Comparison of ENCODE assay signal across 8 cellular contexts in the genomic region with DNA sequence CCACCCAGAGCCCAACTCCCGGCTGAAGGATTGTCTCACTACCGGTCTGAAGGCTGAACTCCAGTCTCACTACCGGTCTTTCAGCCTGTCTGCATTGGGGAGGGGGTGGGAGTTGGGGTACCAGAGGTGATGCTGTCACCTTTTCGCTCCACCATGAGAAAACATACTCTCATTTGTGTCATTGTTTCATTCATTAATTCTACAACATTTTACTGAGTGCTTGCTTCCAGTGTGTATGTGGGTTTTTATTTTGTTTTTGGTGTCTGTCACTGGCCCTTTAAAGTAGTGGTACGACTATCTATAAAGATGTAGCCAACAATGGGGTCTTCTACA. TPM values are rescaled to one million over a fixed set of nuclear protein-coding genes. Genes with fewer than 3 reads are reported as not detected.
A peak's percentile ranks its signal among the peaks of the same experiment; 100 is the strongest.
DNase-seq lines count a peak whose midpoint lies in the region; ATAC-seq and TF ChIP-seq lines count a peak whose summit lies in the region.

No MANE protein-coding gene starts in this region.

- no peak overlapping the region for H2AK5ac ChIP-seq in mesendoderm (ENCODE audit: low read length)

- peak overlapping the region; percentile 44 for H3K4me2 ChIP-seq in mesendoderm (ENCODE audit: low read length)

- no peak overlapping the region for H3K23ac ChIP-seq in mesendoderm (ENCODE audit: low read length)

- H2BK120ac ChIP-seq in mesendoderm (ENCODE audit: low read depth, low read length): no peak overlapping the region

- no peak overlapping the region for H2BK15ac ChIP-seq in mesendoderm (replicated peaks; ENCODE audit: low read depth)

- no peaks in the 10 kb centered on the region for H3K9me3 ChIP-seq in cardiac muscle cell (ENCODE audit: low read depth)
- no peaks in the 10 kb centered on the region for H3K9me3 ChIP-seq in body of pancreas
- H3K9me3 ChIP-seq in upper lobe of right lung: no peaks in the 10 kb centered on the region

- no peak overlapping the region for H2BK5ac ChIP-seq in mesendoderm (ENCODE audit: low read length)

- H3K4me3 ChIP-seq in cardiac muscle cell (peak overlapping the region; percentile 3), body of pancreas (no peak overlapping the region), mesendoderm (ENCODE audit: low read length) (no peak overlapping the region), upper lobe of right lung (peak overlapping the region; percentile 92)

- H3K18ac ChIP-seq in mesendoderm (ENCODE audit: low read length): no peak overlapping the region

- TF ChIP-seq POLR2A in body of pancreas (IDR thresholded peaks at IDR 0.05): no peak

- H4K8ac ChIP-seq in mesendoderm (ENCODE audit: low read depth, low read length): no peak overlapping the region

- intact Hi-C loops in left cardiac atrium (cut with DNase I): no loop called here
- intact Hi-C loops in body of pancreas (cut with DNase I): no loop called here
- intact Hi-C loops in upper lobe of right lung (cut with DNase I): no loop called here
- intact Hi-C loops in sciatic nerve (cut with DNase I): no loop called here

- H3K27me3 ChIP-seq in cardiac muscle cell (peaks cover 15% of the 10 kb centered on the region), body of pancreas (no peaks in the 10 kb centered on the region), mesendoderm (ENCODE audit: insufficient read depth, low read length, poor library complexity) (peaks cover 16% of the 10 kb centered on the region), upper lobe of right lung (no peaks in the 10 kb centered on the region)

- ATAC-seq in left cardiac atrium (no peak), body of pancreas (no peak), upper lobe of right lung (no peak), sciatic nerve (no peak), GM21825 (IDR thresholded peaks at IDR 0.05; ENCODE audit: unreplicated experiment) (no peak)

- H3K27ac ChIP-seq in cardiac muscle cell (no peak overlapping the region), body of pancreas (peak overlapping the region; percentile 66 to 90 (median 78)), mesendoderm (ENCODE audit: low read depth, low read length) (no peak overlapping the region), upper lobe of right lung (peak overlapping the region; percentile 67)

- H3K56ac ChIP-seq in mesendoderm (ENCODE audit: low read length): peak overlapping the region; percentile 51

- peaks cover 18% of the 10 kb centered on the region for H3K79me2 ChIP-seq in mesendoderm (ENCODE audit: control insufficient read depth, insufficient read depth, low read length)

- H3K79me1 ChIP-seq in mesendoderm (ENCODE audit: low read length): peaks cover 10% of the 10 kb centered on the region

- H3K36me3 ChIP-seq in cardiac muscle cell (peaks cover 18% of the 10 kb centered on the region), body of pancreas (replicated peaks in 1 of 2; ENCODE audit: insufficient read depth in 1 of 2, low read depth in 2 of 2) (peaks cover 0 to 4% of the 10 kb centered on the region in 2 donors), mesendoderm (ENCODE audit: control insufficient read depth, insufficient read depth, low read length) (peaks cover 3% of the 10 kb centered on the region), upper lobe of right lung (peaks cover 32% of the 10 kb centered on the region)

- 0 to 2% methylated on average over 5 of the region's 5 CpGs for WGBS in body of pancreas, 2 donors
- no CpG with 5 or more reads among the region's 5 CpGs for WGBS in mesendoderm (ENCODE audit: extremely low coverage, insufficient coverage, low lambda C conversion rate)

- H4K5ac ChIP-seq in mesendoderm (ENCODE audit: low read length): no peak overlapping the region

- H3K4me1 ChIP-seq in cardiac muscle cell (ENCODE audit: low read depth) (peaks cover 12% of the 10 kb centered on the region), body of pancreas (peaks cover 38% of the 10 kb centered on the region), mesendoderm (ENCODE audit: control insufficient read depth, low read depth, low read length) (peaks cover 9% of the 10 kb centered on the region), upper lobe of right lung (peaks cover 38% of the 10 kb centered on the region)

- peak overlapping the region; percentile 33 for H3K9ac ChIP-seq in mesendoderm (ENCODE audit: low read length)

- TF ChIP-seq CTCF in cardiac muscle cell (IDR thresholded peaks at IDR 0.05; ENCODE audit: low read depth, low read length) (no peak), body of pancreas (IDR thresholded peaks at IDR 0.05) (no peak), upper lobe of right lung (IDR thresholded peaks at IDR 0.05) (no peak), GM10266 (IDR thresholded peaks at IDR 0.05; ENCODE audit: control insufficient read depth, insufficient read depth, low read depth, missing control alignments) (no peak)

- no peak overlapping the region for H3K4ac ChIP-seq in mesendoderm (ENCODE audit: low read depth, low read length)

- DNase-seq in cardiac muscle cell (ENCODE audit: low read depth in 1 of 2, low spot score in 1 of 2) (no peak), left cardiac atrium (no peak), body of pancreas (no peak), mesendoderm (no peak), upper lobe of right lung (no peak), sciatic nerve (ENCODE audit: low spot score) (no peak), GM10266 (ENCODE audit: extremely low spot score) (no peak)

RNA-seq across cellular contexts. Expression of a gene that starts 0.5 kb away (rescaled TPM):
- total RNA-seq in cardiac muscle cell (75.8 and 137 TPM in 2 replicates), left cardiac atrium (10 to 100 TPM; 45.2 to 62.0 TPM), body of pancreas (10 to 100 TPM; 27.0 to 81.2 TPM), upper lobe of right lung (77.6 TPM), sciatic nerve (54.0 TPM)
- polyA plus RNA-seq in cardiac muscle cell: 160 and 172 TPM in 2 replicates
- 159 TPM for polyA plus RNA-seq in mesendoderm (2013, experiment 1 of 2)
- 158 TPM for polyA plus RNA-seq in mesendoderm (2013, experiment 2 of 2)

RNA-seq across cellular contexts. Expression of a gene that starts 2.3 kb away (rescaled TPM):
- 21.9 and 23.3 TPM in 2 replicates for total RNA-seq in cardiac muscle cell
- polyA plus RNA-seq in cardiac muscle cell: 9.0 and 11.7 TPM in 2 replicates
- 10 to 100 TPM; 11.7 to 15.0 TPM for total RNA-seq in left cardiac atrium
- 1 to 10 TPM; 5.2 to 9.9 TPM for total RNA-seq in body of pancreas
- 1.1 TPM for polyA plus RNA-seq in mesendoderm (2013, experiment 1 of 2)
- polyA plus RNA-seq in mesendoderm (2013, experiment 2 of 2): 1.2 TPM
- 21.2 TPM for total RNA-seq in upper lobe of right lung
- total RNA-seq in sciatic nerve: 10.6 TPM

RNA-seq across cellular contexts. Expression of a gene that starts 7.8 kb away (rescaled TPM):
- total RNA-seq in cardiac muscle cell (41.7 and 65.9 TPM in 2 replicates), left cardiac atrium (10 to 100 TPM; 34.9 to 37.1 TPM), body of pancreas (10 to 100 TPM; 33.7 to 36.9 TPM), upper lobe of right lung (39.9 TPM), sciatic nerve (37.1 TPM)
- 66.3 and 73.4 TPM in 2 replicates for polyA plus RNA-seq in cardiac muscle cell
- 5.8 TPM for polyA plus RNA-seq in mesendoderm (2013, experiment 1 of 2)
- polyA plus RNA-seq in mesendoderm (2013, experiment 2 of 2): 6.5 TPM

RNA-seq across cellular contexts. Expression of a gene that starts 14.1 kb away (rescaled TPM):
- 0.33 and 0.49 TPM in 2 replicates for total RNA-seq in cardiac muscle cell
- 0.05 and 0.10 TPM in 2 replicates for polyA plus RNA-seq in cardiac muscle cell
- total RNA-seq in left cardiac atrium: 1 to 10 TPM; 3.2 to 5.0 TPM
- 1 to 10 TPM in 1 of 2 donors, under 1 TPM in 1; 0.33 to 1.0 TPM for total RNA-seq in body of pancreas
- polyA plus RNA-seq in mesendoderm (2013, experiment 1 of 2): 0.60 TPM
- 0.39 TPM for polyA plus RNA-seq in mesendoderm (2013, experiment 2 of 2)
- total RNA-seq in upper lobe of right lung: 5.4 TPM
- total RNA-seq in sciatic nerve: 4.0 TPM

RNA-seq across cellular contexts. Expression of a gene that starts 14.2 kb away (rescaled TPM):
- total RNA-seq in cardiac muscle cell: 0.07 and 1.3 TPM in 2 replicates
- polyA plus RNA-seq in cardiac muscle cell: 0.33 TPM in 1 of 2 replicates, not detected in the other
- total RNA-seq in left cardiac atrium: 1 to 10 TPM in 1 of 2 donors, under 1 TPM in 1; 0.44 to 1.5 TPM
- 1 to 10 TPM; 2.6 to 3.6 TPM for total RNA-seq in body of pancreas
- 1.3 TPM for polyA plus RNA-seq in mesendoderm (2013, experiment 1 of 2)
- polyA plus RNA-seq in mesendoderm (2013, experiment 2 of 2): 1.2 TPM
- total RNA-seq in upper lobe of right lung: 2.0 TPM
- 0.98 TPM for total RNA-seq in sciatic nerve

Comparison
In these comparisons a context has a peak if more than half of its experiments do, and no peak if none do; other contexts are left out.
1. H3K27ac ChIP-seq: peak in body of pancreas (4 of 4) and upper lobe of right lung (single experiment); none in cardiac muscle cell (single experiment) and mesendoderm (single experiment).
2. H3K4me3 ChIP-seq: peak in cardiac muscle cell (single experiment) and upper lobe of right lung (single experiment); none in body of pancreas (0 of 2) and mesendoderm (single experiment).